In genomic region chr7:138864667-138865066, GRCh38 we compare ENCODE assay signal across 12 cellular contexts.
DNase-seq lines count a peak whose midpoint lies in the region; ATAC-seq and TF ChIP-seq lines count a peak whose summit lies in the region.
"Had no signal": no experiment of that assay in that cellular context is flagged by ENCODE, and none has a peak within 500 bp of the region (broad histone marks: within the 10 kb centered on the region; RNA-seq: fewer than 3 reads in every experiment).

No MANE protein-coding gene starts in this region.

- no peaks in the 10 kb centered on the region for H3K9me3 Mint-ChIP-seq in MCF 10A (ENCODE audit: unreplicated experiment)
- H3K9me3 Mint-ChIP-seq in stimulated activated effector memory CD8-positive, alpha-beta T cell treated with anti-CD3 and anti-CD28 coated beads, Interleukin-12 subunit alpha, Interleukin-12 subunit beta, amount 100 ng/mL, for 72 hours: no peaks in the 10 kb centered on the region

- peak; percentile 96 for DNase-seq in MCF 10A (ENCODE audit: unreplicated experiment)
- no peak for DNase-seq in breast epithelium (ENCODE audit: low spot score in 2 of 2)
- DNase-seq in NOMO-1 treated with dmso at 0.1 percent for 144 hours (lab: John Stamatoyannopoulos, UW; ENCODE audit: unreplicated experiment): peak; percentile 7
- DNase-seq in epithelial cell of prostate (ENCODE audit: low read depth, low spot score): peak; percentile 74
- DNase-seq in stimulated activated effector memory CD8-positive, alpha-beta T cell treated with anti-CD3 and anti-CD28 coated beads, Interleukin-12 subunit alpha, Interleukin-12 subunit beta, amount 100 ng/mL, for 72 hours (ENCODE audit: low spot score in 2 of 2): no peak
- no peak for DNase-seq in mucosa of gallbladder (ENCODE audit: low spot score)
- DNase-seq: anterior cingulate cortex, left ventricle myocardium superior had no signal

- BruUV-seq in MCF 10A (replicated peaks; lab: Mats Ljungman, UMichigan): no TSS peak

- H3K4me3 Mint-ChIP-seq in MCF 10A (ENCODE audit: unreplicated experiment): peak overlapping the region; percentile 7
- H3K4me3 Mint-ChIP-seq in stimulated activated effector memory CD8-positive, alpha-beta T cell treated with anti-CD3 and anti-CD28 coated beads, Interleukin-12 subunit alpha, Interleukin-12 subunit beta, amount 100 ng/mL, for 72 hours: no peak overlapping the region

- H3K27ac Mint-ChIP-seq in MCF 10A (ENCODE audit: low read depth, unreplicated experiment): peak overlapping the region; percentile 79
- peak overlapping the region; percentile 79 for H3K27ac Mint-ChIP-seq in stimulated activated effector memory CD8-positive, alpha-beta T cell treated with anti-CD3 and anti-CD28 coated beads, Interleukin-12 subunit alpha, Interleukin-12 subunit beta, amount 100 ng/mL, for 72 hours

- intact Hi-C loops in MCF 10A (cut with micrococcal nuclease): loop anchor here (10.0 kb wide), 2 partner anchors 400 to 960 kb away; partner anchors contain the start of gene TRIM24
- intact Hi-C loops in breast epithelium (cut with DNase I; ENCODE audit: low total_unique reads): no loop called here

- no peaks in the 10 kb centered on the region for H3K9me3 ChIP-seq in breast epithelium

- H3K4me1 ChIP-seq in breast epithelium: no peaks in the 10 kb centered on the region

- peaks cover 18% of the 10 kb centered on the region for H3K36me3 Mint-ChIP-seq in MCF 10A (ENCODE audit: insufficient read depth, unreplicated experiment)
- no peaks in the 10 kb centered on the region for H3K36me3 Mint-ChIP-seq in stimulated activated effector memory CD8-positive, alpha-beta T cell treated with anti-CD3 and anti-CD28 coated beads, Interleukin-12 subunit alpha, Interleukin-12 subunit beta, amount 100 ng/mL, for 72 hours

- H3K27me3 Mint-ChIP-seq in MCF 10A (ENCODE audit: insufficient read depth, unreplicated experiment): no peaks in the 10 kb centered on the region

- ATAC-seq in stimulated activated effector memory CD8-positive, alpha-beta T cell treated with anti-CD3 and anti-CD28 coated beads, Interleukin-12 subunit alpha, Interleukin-12 subunit beta, amount 100 ng/mL, for 72 hours: peak; percentile 81
- ATAC-seq in GM21717 (IDR thresholded peaks at IDR 0.05; ENCODE audit: unreplicated experiment) (no peak), HG02884 (IDR thresholded peaks at IDR 0.05; ENCODE audit: unreplicated experiment) (no peak)
- ATAC-seq: left ventricle myocardium superior, Panc1 had no signal

- no peak overlapping the region for H3K27ac ChIP-seq in breast epithelium
- H3K27ac ChIP-seq in epithelial cell of prostate: peak overlapping the region; percentile 20
- H3K27ac ChIP-seq: C4-2B had no signal

- H3K36me3 ChIP-seq in breast epithelium: no peaks in the 10 kb centered on the region

- H3K27me3 ChIP-seq in breast epithelium: no peaks in the 10 kb centered on the region

- POLR2A ChIA-PET in MCF 10A (lab: Yijun Ruan, JAX): no interaction called here

- H3K4me3 ChIP-seq in breast epithelium: no peak overlapping the region

- CTCF ChIA-PET in MCF 10A (lab: Yijun Ruan, JAX): no interaction called here

- peaks cover 20% of the 10 kb centered on the region for H3K4me1 Mint-ChIP-seq in MCF 10A (ENCODE audit: insufficient read depth, unreplicated experiment)
- peaks cover 21% of the 10 kb centered on the region for H3K4me1 Mint-ChIP-seq in stimulated activated effector memory CD8-positive, alpha-beta T cell treated with anti-CD3 and anti-CD28 coated beads, Interleukin-12 subunit alpha, Interleukin-12 subunit beta, amount 100 ng/mL, for 72 hours

- no peak for TF ChIP-seq POLR2A in breast epithelium (IDR thresholded peaks at IDR 0.05)

- TF ChIP-seq CTCF in MCF 10A (IDR thresholded peaks at IDR 0.05; ENCODE audit: unreplicated experiment) (no peak), breast epithelium (IDR thresholded peaks at IDR 0.05) (no peak)

Comparison
In these comparisons a context has a peak if more than half of its experiments do, and no peak if none do; other contexts are left out.
1. DNase-seq: peak in MCF 10A (single experiment), NOMO-1 treated with dmso at 0.1 percent for 144 hours (single experiment) and epithelial cell of prostate (single experiment); none in breast epithelium (0 of 2), stimulated activated effector memory CD8-positive, alpha-beta T cell treated with anti-CD3 and anti-CD28 coated beads, Interleukin-12 subunit alpha, Interleukin-12 subunit beta, amount 100 ng/mL, for 72 hours (0 of 2) and mucosa of gallbladder (single experiment).